In the genomic region with DNA sequence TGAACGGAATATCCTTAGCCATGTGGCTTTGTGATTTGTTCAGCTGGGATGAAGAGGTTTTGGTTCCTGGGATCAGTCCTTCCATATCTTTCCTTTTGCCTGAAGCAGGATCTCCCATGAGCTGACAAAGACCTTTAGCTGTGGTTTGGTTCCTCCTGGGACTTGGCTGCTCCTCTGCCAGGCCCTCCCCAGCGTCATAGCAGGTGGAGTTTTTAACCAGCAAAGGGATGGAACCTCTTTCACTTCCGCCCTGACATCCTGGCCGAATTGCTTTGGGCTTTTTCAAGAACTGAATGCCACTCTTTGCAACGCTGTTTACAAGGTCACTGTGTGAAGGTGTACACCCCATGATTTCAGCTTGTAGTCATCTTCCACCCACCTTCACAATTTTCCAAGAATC, we compare ENCODE assay signal across 26 cellular contexts. TPM values are rescaled to one million over a fixed set of nuclear protein-coding genes. Genes with fewer than 3 reads are reported as not detected.
A peak's percentile ranks its signal among the peaks of the same experiment; 100 is the strongest.
DNase-seq lines count a peak whose midpoint lies in the region; ATAC-seq, FAIRE-seq and TF ChIP-seq lines count a peak whose summit lies in the region.
"Had no signal": no experiment of that assay in that cellular context is flagged by ENCODE, and none has a peak within 500 bp of the region (broad histone marks: within the 10 kb centered on the region; RNA-seq: fewer than 3 reads in every experiment).

No MANE protein-coding gene starts in this region.

- ATAC-seq in GM21529 (IDR thresholded peaks at IDR 0.05; ENCODE audit: unreplicated experiment) (peak; percentile 47), gastrocnemius medialis (no peak)
- ATAC-seq: natural killer cell treated with Interleukin-12 subunit alpha and Interleukin-12 subunit beta and Interleukin-15 and Interleukin-18, amount 100 ng/mL, for 72 hours; stimulated activated memory B cell treated with anti-CD40 and anti-IgM and Interleukin-4, amounts not matched to agents 10 μg/mL and 1 μg/mL and 100 μg/mL, for 72 hours had no signal

- H3K27ac ChIP-seq in dorsolateral prefrontal cortex (peak overlapping the region in 37 of 59 donors; percentile 1 to 98 (median 87)), gastrocnemius medialis (no peak overlapping the region)
- H3K27ac ChIP-seq: RWPE1, skin epidermis had no signal

- H3K9me3 ChIP-seq in gastrocnemius medialis = no peaks in the 10 kb centered on the region

- no peak overlapping the region for H3K4me3 ChIP-seq in dorsolateral prefrontal cortex
- H3K4me3 ChIP-seq in gastrocnemius medialis = no peak overlapping the region
- H3K4me3 ChIP-seq: breast epithelium, skin epidermis had no signal

- FAIRE-seq in GM12891 (lab: Jason Lieb, UNC) = no peak
- FAIRE-seq: G401.6, H1 had no signal

- no peak for TF ChIP-seq CTCF in dorsolateral prefrontal cortex (IDR thresholded peaks at IDR 0.05 in 54 of 56, conservative IDR thresholded peaks at IDR 0.05 in 2 of 56; ENCODE audit: low read depth in 1 of 56, partially characterized antibody in 56 of 56)
- TF ChIP-seq CTCF in osteocyte (IDR thresholded peaks at IDR 0.05) = no peak
- TF ChIP-seq CTCF in GM20000 (IDR thresholded peaks at IDR 0.05; ENCODE audit: extremely low read depth, missing control alignments) = no peak
- no peak for TF ChIP-seq CTCF in gastrocnemius medialis (IDR thresholded peaks at IDR 0.05 in 4 of 5, conservative IDR thresholded peaks at IDR 0.05 in 1 of 5)

- H3K4me1 Mint-ChIP-seq in osteocyte (ENCODE audit: unreplicated experiment) = no peaks in the 10 kb centered on the region
- H3K4me1 Mint-ChIP-seq: CD8-positive, alpha-beta memory T cell had no signal

- no peaks in the 10 kb centered on the region for H3K27me3 ChIP-seq in dorsolateral prefrontal cortex
- H3K27me3 ChIP-seq in gastrocnemius medialis = no peaks in the 10 kb centered on the region
- H3K27me3 ChIP-seq: breast epithelium had no signal

- H3K27me3 Mint-ChIP-seq in osteocyte (ENCODE audit: unreplicated experiment) = peaks cover 10% of the 10 kb centered on the region
- H3K27me3 Mint-ChIP-seq: activated T-cell treated with anti-CD3 and anti-CD28 coated beads, Interleukin-2, amount 50 U/mL, for 24 hours; CD8-positive, alpha-beta memory T cell; dendritic cell treated with granulocyte-macrophage colony-stimulating factor and Interleukin-4, amounts not matched to agents 40 ng/mL and 50 ng/mL, for 4 days; natural killer cell treated with Interleukin-12 subunit alpha and Interleukin-12 subunit beta and Interleukin-15 and Interleukin-18, amount 100 ng/mL, for 72 hours; stimulated activated memory B cell treated with anti-CD40 and anti-IgM and Interleukin-4, amounts not matched to agents 10 μg/mL and 1 μg/mL and 100 μg/mL, for 72 hours had no signal

- no peaks in the 10 kb centered on the region for H3K36me3 ChIP-seq in gastrocnemius medialis
- H3K36me3 ChIP-seq: breast epithelium had no signal

- peaks cover 0 to 13% of the 10 kb centered on the region in 2 donors for H3K4me1 ChIP-seq in gastrocnemius medialis
- H3K4me1 ChIP-seq: breast epithelium had no signal

- H3K4me3 Mint-ChIP-seq in osteocyte (ENCODE audit: unreplicated experiment) = no peak overlapping the region
- H3K4me3 Mint-ChIP-seq: activated B cell treated with CpG ODN at 0.5 μM for 24 hours; activated T-cell treated with anti-CD3 and anti-CD28 coated beads, Interleukin-2, amount 50 U/mL, for 24 hours; CD8-positive, alpha-beta memory T cell; dendritic cell treated with granulocyte-macrophage colony-stimulating factor and Interleukin-4, amounts not matched to agents 40 ng/mL and 50 ng/mL, for 4 days; natural killer cell treated with Interleukin-12 subunit alpha and Interleukin-12 subunit beta and Interleukin-15 and Interleukin-18, amount 100 ng/mL, for 72 hours; stimulated activated memory B cell treated with anti-CD40 and anti-IgM and Interleukin-4, amounts not matched to agents 10 μg/mL and 1 μg/mL and 100 μg/mL, for 72 hours had no signal

- H3K36me3 Mint-ChIP-seq in osteocyte (ENCODE audit: unreplicated experiment) = no peaks in the 10 kb centered on the region
- H3K36me3 Mint-ChIP-seq: natural killer cell treated with Interleukin-12 subunit alpha and Interleukin-12 subunit beta and Interleukin-15 and Interleukin-18, amount 100 ng/mL, for 72 hours; stimulated activated memory B cell treated with anti-CD40 and anti-IgM and Interleukin-4, amounts not matched to agents 10 μg/mL and 1 μg/mL and 100 μg/mL, for 72 hours had no signal

- intact Hi-C loops in dorsolateral prefrontal cortex (cut with DNase I) (loop anchor here (5.0 kb wide), 2 partner anchors 43 to 112 kb away; partner anchors contain the start of gene CLIP4 (in 1 of the 2)), gastrocnemius medialis (cut with DNase I; ENCODE audit: low total_unique reads) (no loop called here)

- peaks cover under 1% of the 10 kb centered on the region for H3K9me3 Mint-ChIP-seq in osteocyte (ENCODE audit: unreplicated experiment)
- H3K9me3 Mint-ChIP-seq: activated T-cell treated with anti-CD3 and anti-CD28 coated beads, Interleukin-2, amount 50 U/mL, for 24 hours; natural killer cell treated with Interleukin-12 subunit alpha and Interleukin-12 subunit beta and Interleukin-15 and Interleukin-18, amount 100 ng/mL, for 72 hours had no signal

- TF ChIP-seq POLR2A in GM12891 (IDR thresholded peaks at IDR 0.05; ENCODE audit: low read depth, low read length) (no peak), gastrocnemius medialis (IDR thresholded peaks at IDR 0.05) (no peak)

- DNase-seq in GM12891 (ENCODE audit: insufficient read length, low spot score) (no peak), dorsolateral prefrontal cortex (no peak), osteocyte (ENCODE audit: extremely low spot score, unreplicated experiment) (peak; percentile 40), occipital lobe (lab: John Stamatoyannopoulos, UW) (no peak), GM20000 (ENCODE audit: low spot score) (no peak), gastrocnemius medialis (no peak)
- DNase-seq: activated B cell treated with CpG ODN at 0.5 μM for 24 hours; activated CD4-positive, alpha-beta T cell treated with anti-CD3 and anti-CD28 coated beads, Interleukin-2, amount 50 U/mL, for 48 hours; activated naive CD4-positive, alpha-beta T cell; activated T-cell treated with anti-CD3 and anti-CD28 coated beads, Interleukin-2, amount 50 U/mL, for 24 hours; CD8-positive, alpha-beta memory T cell; NCI-H2081 treated with DMSO at 0.1 percent for 48 hours; NCI-H510A; stimulated activated CD4-positive, alpha-beta T cell treated with anti-CD3 and anti-CD28 coated beads, Interleukin-1b, Interleukin-23, amount 100 ng/mL, for 48 hours; T-helper 9 cell had no signal

- no peak overlapping the region for H3K27ac Mint-ChIP-seq in osteocyte (ENCODE audit: unreplicated experiment)
- H3K27ac Mint-ChIP-seq: activated B cell treated with CpG ODN at 0.5 μM for 24 hours; activated T-cell treated with anti-CD3 and anti-CD28 coated beads, Interleukin-2, amount 50 U/mL, for 24 hours; CD8-positive, alpha-beta memory T cell; dendritic cell treated with granulocyte-macrophage colony-stimulating factor and Interleukin-4, amounts not matched to agents 40 ng/mL and 50 ng/mL, for 4 days; natural killer cell treated with Interleukin-12 subunit alpha and Interleukin-12 subunit beta and Interleukin-15 and Interleukin-18, amount 100 ng/mL, for 72 hours; progenitor cell of endocrine pancreas; stimulated activated memory B cell treated with anti-CD40 and anti-IgM and Interleukin-4, amounts not matched to agents 10 μg/mL and 1 μg/mL and 100 μg/mL, for 72 hours had no signal

- in situ Hi-C loops in gastrocnemius medialis (cut with MboI; ENCODE audit: low sequenced_read_pairs in 4 of 4) = no loop called here

TF ChIP-seq in GM12891, 5 proteins besides CTCF, POLR2A, EP300 and RAD21:
- TF ChIP-seq PAX5 (IDR thresholded peaks at IDR 0.05; ENCODE audit: insufficient read depth, low read length, severe bottlenecking) (no peak), SPI1 (IDR thresholded peaks at IDR 0.05; ENCODE audit: low read depth, low read length) (peak; percentile 33; the same call in 1 of the 2 replicates)
TF ChIP-seq in GM12891: peak in this region for 1.

RNA-seq across cellular contexts. Expression of gene PCARE, which starts 0.4 kb away (rescaled TPM):
- 0.01 TPM for polyA plus RNA-seq in GM12891 (2012; ENCODE audit: low read depth, missing spikeins)
- total RNA-seq in dorsolateral prefrontal cortex (1 to 10 TPM in 7 of 120 experiments, under 1 TPM in 113; 0.07 to 1.8 (median 0.38) TPM), osteocyte (not detected in 2 replicates), occipital lobe (under 0.01 TPM), gastrocnemius medialis (1 to 10 TPM in 1 of 4 donors, under 1 TPM in 2, not detected in 1; 0.03 to 1.3 (median 0.36) TPM)
- total RNA-seq: activated B cell treated with CpG ODN at 0.5 μM for 24 hours; breast epithelium; CD8-positive, alpha-beta memory T cell; H1; LHCN-M2; natural killer cell treated with Interleukin-12 subunit alpha and Interleukin-12 subunit beta and Interleukin-15 and Interleukin-18, amount 100 ng/mL, for 72 hours; progenitor cell of endocrine pancreas had no signal
- polyA plus RNA-seq: CD8-positive, alpha-beta memory T cell; H1 had no signal

RNA-seq across cellular contexts. Expression of gene CLIP4, which starts 41.3 kb away (rescaled TPM):
- polyA plus RNA-seq in GM12891 (2012; ENCODE audit: low read depth, missing spikeins) = 11.3 TPM
- total RNA-seq in dorsolateral prefrontal cortex (100 to 1,000 TPM in 27 of 120 experiments, 10 to 100 TPM in 93; 65.7 to 139 (median 91.4) TPM), osteocyte (22.1 and 24.6 TPM in 2 replicates), occipital lobe (51.5 TPM), gastrocnemius medialis (100 to 1,000 TPM; 200 to 422 (median 265) TPM)

Comparison
In these comparisons a context has a peak if more than half of its experiments do, and no peak if none do; other contexts are left out.
1. H3K27ac ChIP-seq: peak in dorsolateral prefrontal cortex (37 of 59); none in gastrocnemius medialis (0 of 4).